In the genomic region with DNA sequence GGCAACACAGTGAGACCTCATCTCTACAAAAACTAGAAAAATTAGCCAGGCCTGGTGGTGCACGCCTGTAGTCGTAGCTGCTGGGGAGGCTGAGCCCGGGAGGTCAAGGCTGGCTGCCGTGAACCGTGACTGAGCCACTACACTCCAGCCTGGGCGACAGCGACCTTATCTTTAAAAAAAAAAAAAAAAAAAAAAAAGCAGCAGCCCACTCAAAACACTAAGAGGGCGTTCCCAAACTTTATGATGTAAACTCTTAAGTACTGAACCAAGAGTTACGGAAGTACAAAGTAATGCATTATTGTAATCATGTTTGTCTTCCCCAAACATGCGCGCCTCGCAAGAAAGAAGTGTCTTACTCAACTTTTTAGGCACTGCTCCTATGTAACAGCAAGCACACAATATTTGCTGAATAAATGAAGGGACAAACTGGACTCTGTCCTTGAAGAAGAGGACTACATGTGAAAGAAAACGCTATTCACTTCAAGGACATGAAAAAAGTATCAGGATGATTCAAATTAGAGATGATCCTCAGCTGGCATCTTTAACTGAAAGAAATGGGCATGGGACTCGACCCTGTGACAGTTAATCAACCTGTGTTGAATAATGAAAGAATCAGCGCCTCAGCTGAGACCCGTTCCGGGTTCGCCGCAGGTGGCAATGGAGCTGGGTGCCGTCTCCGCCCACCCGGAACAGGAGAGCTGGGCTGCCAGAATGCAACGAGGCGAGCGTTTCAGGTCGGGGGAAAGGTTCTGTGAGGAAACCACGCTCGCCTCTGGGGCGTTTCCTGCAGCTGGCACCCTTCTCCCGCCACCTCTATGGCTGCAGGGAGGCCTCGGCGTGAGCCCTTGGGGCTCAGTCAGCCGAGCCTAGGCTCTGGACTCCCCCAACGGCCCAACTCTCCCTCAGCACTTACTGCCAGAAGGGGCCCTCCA, we compare ENCODE assay signal across 8 cellular contexts. TPM values are rescaled to one million over a fixed set of nuclear protein-coding genes. Genes with fewer than 3 reads are reported as not detected.
DNase-seq lines count a peak whose midpoint lies in the region; ATAC-seq, FAIRE-seq and TF ChIP-seq lines count a peak whose summit lies in the region.

No MANE protein-coding gene starts in this region.

- H3K27me3 Mint-ChIP-seq in T-cell = no peaks in the 10 kb centered on the region

- TF ChIP-seq POLR2A in H54 (IDR thresholded peaks at IDR 0.05; ENCODE audit: low read depth, low read length) (no peak), adrenal gland (IDR thresholded peaks at IDR 0.05) (no peak)

- peak; percentile 74 to 79 (median 76) for ATAC-seq in T-cell (replicated peaks in 1 of 4)
- peak; percentile 65 for ATAC-seq in sciatic nerve

- intact Hi-C loops in adrenal gland (cut with DNase I) (loop anchor here in 1 of 2 donors (10.0 kb wide), 1 partner anchor 72 kb away; the partner anchor contains the start of gene TRIM69), sciatic nerve (cut with DNase I) (loop anchor here (2.0 kb wide), 1 partner anchor 70 kb away; no protein-coding TSS in a partner anchor)

- peak; percentile 52 for FAIRE-seq in H54 (lab: Jason Lieb, UNC)

- H3K4me3 ChIP-seq in LNCaP clone FGC (ENCODE audit: low read depth, low read length) = peak overlapping the region; percentile 94
- peak overlapping the region; percentile 57 to 98 (median 83) for H3K4me3 ChIP-seq in adrenal gland

- H3K27ac ChIP-seq in adrenal gland = peak overlapping the region; percentile 94 to 99 (median 96)

- H3K4me1 Mint-ChIP-seq in T-cell = peaks cover 56 to 61% (median 61%) of the 10 kb centered on the region in 3 donors

- DNase-seq in ELR (ENCODE audit: low read depth) (peak; percentile 78), H54 (ENCODE audit: insufficient read length, low spot score) (peak; percentile 59), LNCaP clone FGC (ENCODE audit: low read depth) (peak; percentile 36), T-cell (peak; percentile 73 to 91 (median 87)), adrenal gland (peak; percentile 63 to 81 (median 74)), hepatic stellate cell (ENCODE audit: low spot score) (peak; percentile 45), sciatic nerve (ENCODE audit: low spot score) (peak; percentile 74), middle frontal gyrus (ENCODE audit: extremely low spot score, low spot score) (no peak)

- H3K27me3 ChIP-seq in adrenal gland = no peaks in the 10 kb centered on the region

- H3K4me3 Mint-ChIP-seq in T-cell = peak overlapping the region; percentile 90 to 95 (median 93)

- H3K9me3 Mint-ChIP-seq in T-cell = no peaks in the 10 kb centered on the region

- WGBS in adrenal gland, 4 donors = 9 to 13% (median 10%) methylated on average over 19 to 34 of the region's 34 CpGs

- POLR2A ChIA-PET in T-cell (lab: Charles Lee) = interaction anchor here (0.5 to 7.4 kb wide), 18 partner anchors 14 to 538 kb away, joined by 3 to 139 read pairs (median 6); partner anchors contain the start of genes B2M (in 2 of the 2), PATL2 (in 2 of the 2) and TRIM69 (in 2 of the 2)

- H3K4me1 ChIP-seq in adrenal gland (replicated peaks in 1 of 2) = peaks cover 9 to 20% of the 10 kb centered on the region in 2 donors

- TF ChIP-seq CTCF in LNCaP clone FGC (IDR thresholded peaks at IDR 0.05; ENCODE audit: control insufficient read depth, extremely low read depth, insufficient read depth) = no peak
- no peak for TF ChIP-seq CTCF in adrenal gland (IDR thresholded peaks at IDR 0.05)

- H3K9me3 ChIP-seq in adrenal gland (replicated peaks in 1 of 3) = no peaks in the 10 kb centered on the region

- CTCF ChIA-PET in T-cell (lab: Charles Lee) = interaction anchor here (0.5 to 6.9 kb wide), 25 partner anchors 10 to 645 kb away, joined by 3 to 160 read pairs (median 5); partner anchors contain the start of genes PATL2 (in 2 of the 2), B2M (in 1 of the 2), EIF3J (in 1 of the 2) and TRIM69 (in 1 of the 2)

- peaks cover 0 to 23% of the 10 kb centered on the region in 2 donors for H3K36me3 ChIP-seq in adrenal gland (replicated peaks in 1 of 2)

- peak overlapping the region; percentile 94 to 96 for H3K27ac Mint-ChIP-seq in T-cell

- H3K36me3 Mint-ChIP-seq in T-cell = peaks cover 13% of the 10 kb centered on the region

RNA-seq across cellular contexts. Expression of gene SPG11, which starts 0.7 kb away (rescaled TPM):
- 100 to 1,000 TPM; 108 to 124 (median 118) TPM for total RNA-seq in T-cell
- 100 to 1,000 TPM in 1 of 8 donors, 10 to 100 TPM in 7; 48.5 to 122 (median 80.9) TPM for total RNA-seq in adrenal gland
- 10 to 100 TPM; 43.0 to 76.1 (median 66.3) TPM for polyA plus RNA-seq in adrenal gland
- 88.0 TPM for total RNA-seq in sciatic nerve

RNA-seq across cellular contexts. Expression of gene PATL2, which starts 48.4 kb away (rescaled TPM):
- 10 to 100 TPM; 43.5 to 69.7 (median 48.5) TPM for total RNA-seq in T-cell
- 1 to 10 TPM in 7 of 8 donors, under 1 TPM in 1; 0.42 to 5.6 (median 2.7) TPM for total RNA-seq in adrenal gland
- 10 to 100 TPM in 2 of 3 donors, 1 to 10 TPM in 1; 1.3 to 18.3 (median 17.5) TPM for polyA plus RNA-seq in adrenal gland
- total RNA-seq in sciatic nerve = 2.9 TPM

RNA-seq across cellular contexts. Expression of gene B2M, which starts 48.6 kb away (rescaled TPM):
- total RNA-seq in T-cell (1,000 to 10,000 TPM; 5,457 to 6,662 (median 6,121) TPM), adrenal gland (1,000 to 10,000 TPM; 1,793 to 6,421 (median 3,354) TPM), sciatic nerve (1,758 TPM)
- 1,000 to 10,000 TPM; 1,063 to 5,117 (median 1,725) TPM for polyA plus RNA-seq in adrenal gland

Comparison
In these comparisons a context has a peak if more than half of its experiments do, and no peak if none do; other contexts are left out.
1. RNA of gene PATL2, which starts 48.4 kb away (total RNA-seq): 43.5 to 69.7 TPM in T-cell; 0.42 to 5.6 TPM in adrenal gland and 2.9 TPM in sciatic nerve (single experiment); every median in the first group is over 4 times any median in the second.